1 cellular context compared by ENCODE assay signal in genomic region chr3:12584091-12584490, GRCh38.
TF ChIP-seq lines count a peak whose summit lies in the region.

No MANE protein-coding gene starts in this region.

TF ChIP-seq in GM12878, 131 proteins besides CTCF, POLR2A, EP300 and RAD21:
- peak; percentile 57 for TF ChIP-seq POLR2AphosphoS5 (IDR thresholded peaks at IDR 0.05; ENCODE audit: low read length)
- TF ChIP-seq DPF2 (IDR thresholded peaks at IDR 0.05): no peak
- peak; percentile 18; the same call in 1 of the 2 replicates for TF ChIP-seq POLR2AphosphoS2 (IDR thresholded peaks at IDR 0.05; ENCODE audit: low read depth, low read length)
